In genomic region chr22:36562261-36562835, GRCh38 we compare ENCODE assay signal across 1 cellular context.
A peak's percentile ranks its signal among the peaks of the same experiment; 100 is the strongest.
TF ChIP-seq lines count a peak whose summit lies in the region.

No MANE protein-coding gene starts in this region.

TF ChIP-seq in HepG2, 621 proteins besides CTCF, POLR2A, EP300 and RAD21:
- peak; percentile 52; the same call in 1 of the 2 replicates for TF ChIP-seq ZNF646 (CRISPR knock-in tag; IDR thresholded peaks at IDR 0.05)
- TF ChIP-seq NCOR1 (IDR thresholded peaks at IDR 0.05; ENCODE audit: borderline replicate concordance, low read length): no peak
TF ChIP-seq in HepG2: peak in this region for 1.
